31 cellular contexts compared by ENCODE assay signal in the genomic region with DNA sequence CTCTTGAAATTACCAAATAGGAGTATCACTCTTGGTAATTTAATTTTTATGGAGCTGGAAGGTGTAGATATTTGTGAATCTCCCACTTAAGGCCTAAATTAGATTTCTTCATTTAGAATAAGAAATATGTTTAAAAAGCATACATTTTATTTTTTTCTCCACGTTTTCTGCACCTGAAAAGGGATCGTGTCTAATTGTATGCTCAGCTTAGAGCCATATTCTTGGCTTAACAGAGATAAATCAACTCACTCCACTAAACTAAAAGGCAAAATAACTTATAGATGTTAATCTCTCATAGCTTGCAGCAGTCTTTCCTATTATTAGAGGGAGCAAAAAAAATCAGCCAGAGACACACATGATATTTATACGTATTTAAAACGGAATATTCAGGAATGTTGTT.
"Had no signal": no experiment of that assay in that cellular context is flagged by ENCODE, and none has a peak within 500 bp of the region (broad histone marks: within the 10 kb centered on the region; RNA-seq: fewer than 3 reads in every experiment).

No MANE protein-coding gene starts in this region.

- H3K4me3 Mint-ChIP-seq: activated CD4-positive, alpha-beta memory T cell treated with anti-CD3 and anti-CD28 coated beads, Interleukin-2, amount 10 ng/mL, durations not matched to agents 7 days and 5 days; activated CD8-positive, alpha-beta memory T cell treated with anti-CD3 and anti-CD28 coated beads, Interleukin-2, amount 10 ng/mL, durations not matched to agents 7 days and 5 days; activated naive CD4-positive, alpha-beta T cell treated with anti-CD3 and anti-CD28 coated beads, Interleukin-2, amount 10 ng/mL, durations not matched to agents 7 days and 5 days; activated naive CD8-positive, alpha-beta T cell treated with anti-CD3 and anti-CD28 coated beads for 36 hours had no signal

- H3K4me1 Mint-ChIP-seq: activated CD4-positive, alpha-beta memory T cell treated with anti-CD3 and anti-CD28 coated beads, Interleukin-2, amount 10 ng/mL, durations not matched to agents 7 days and 5 days; activated CD8-positive, alpha-beta memory T cell treated with anti-CD3 and anti-CD28 coated beads, Interleukin-2, amount 10 ng/mL, durations not matched to agents 7 days and 5 days; activated naive CD4-positive, alpha-beta T cell treated with anti-CD3 and anti-CD28 coated beads, Interleukin-2, amount 10 ng/mL, durations not matched to agents 7 days and 5 days; activated naive CD8-positive, alpha-beta T cell treated with anti-CD3 and anti-CD28 coated beads for 36 hours had no signal

- H3K27me3 ChIP-seq: cardiac muscle cell, SJCRH30 had no signal

- DNase-seq: activated CD4-positive, alpha-beta memory T cell treated with anti-CD3 and anti-CD28 coated beads, Interleukin-2, amount 10 ng/mL, durations not matched to agents 7 days and 5 days; activated CD4-positive, alpha-beta T cell treated with anti-CD3 and anti-CD28 coated beads for 1 hour; activated CD4-positive, alpha-beta T cell treated with anti-CD3 and anti-CD28 coated beads for 48 hours; activated CD4-positive, CD25-positive, alpha-beta regulatory T cell; activated CD8-positive, alpha-beta memory T cell treated with anti-CD3 and anti-CD28 coated beads for 24 hours; activated CD8-positive, alpha-beta memory T cell treated with anti-CD3 and anti-CD28 coated beads, Interleukin-2, amount 10 ng/mL, durations not matched to agents 7 days and 5 days; activated CD8-positive, alpha-beta memory T cell treated with anti-CD3 and anti-CD28 coated beads, Interleukin-2, amount 50 U/mL, for 48 hours; activated effector memory CD4-positive, alpha-beta T cell treated with Interleukin-2 at 50 U/mL for 16 hours; activated naive CD4-positive, alpha-beta T cell treated with anti-CD3 and anti-CD28 coated beads, Interleukin-2, amount 10 ng/mL, durations not matched to agents 7 days and 5 days; activated naive CD8-positive, alpha-beta T cell treated with anti-CD3 and anti-CD28 coated beads for 36 hours; activated T-cell treated with anti-CD3 and anti-CD28 coated beads, Interleukin-2, amount 50 U/mL, for 48 hours; amniotic stem cell; aorta; cerebellar nuclear complex; MM.1S; MV-4-11; NCI-H1092; NCI-H1436 treated with DMSO at 0.1 percent for 48 hours; NCI-H1694 treated with DMSO at 0.1 percent for 48 hours; NCI-H2029; NCI-H345; NCI-H524 treated with DMSO at 0.1 percent for 48 hours; SHP77; SJCRH30; SW 1271; T-helper 1 cell; T-helper 2 cell; T1000; WERI-Rb-1 had no signal

- H3K4me3 ChIP-seq: cardiac muscle cell, SJCRH30 had no signal

- H3K27ac ChIP-seq: cardiac muscle cell, KMS-11, SJCRH30, WERI-Rb-1 had no signal

- H3K36me3 Mint-ChIP-seq: activated CD8-positive, alpha-beta memory T cell treated with anti-CD3 and anti-CD28 coated beads, Interleukin-2, amount 10 ng/mL, durations not matched to agents 7 days and 5 days; activated naive CD4-positive, alpha-beta T cell treated with anti-CD3 and anti-CD28 coated beads, Interleukin-2, amount 10 ng/mL, durations not matched to agents 7 days and 5 days; activated naive CD8-positive, alpha-beta T cell treated with anti-CD3 and anti-CD28 coated beads for 36 hours had no signal

- H3K9me3 Mint-ChIP-seq: activated CD4-positive, alpha-beta memory T cell treated with anti-CD3 and anti-CD28 coated beads, Interleukin-2, amount 10 ng/mL, durations not matched to agents 7 days and 5 days; activated naive CD8-positive, alpha-beta T cell treated with anti-CD3 and anti-CD28 coated beads for 36 hours had no signal

- H3K27ac Mint-ChIP-seq: activated CD4-positive, alpha-beta memory T cell treated with anti-CD3 and anti-CD28 coated beads, Interleukin-2, amount 10 ng/mL, durations not matched to agents 7 days and 5 days; activated CD8-positive, alpha-beta memory T cell treated with anti-CD3 and anti-CD28 coated beads, Interleukin-2, amount 10 ng/mL, durations not matched to agents 7 days and 5 days; activated naive CD4-positive, alpha-beta T cell treated with anti-CD3 and anti-CD28 coated beads, Interleukin-2, amount 10 ng/mL, durations not matched to agents 7 days and 5 days; activated naive CD8-positive, alpha-beta T cell treated with anti-CD3 and anti-CD28 coated beads for 36 hours had no signal

- H3K36me3 ChIP-seq: cardiac muscle cell, SJCRH30, WERI-Rb-1 had no signal

- H3K27me3 Mint-ChIP-seq: activated naive CD8-positive, alpha-beta T cell treated with anti-CD3 and anti-CD28 coated beads for 36 hours had no signal

- H3K9me3 ChIP-seq: SJCRH30 had no signal
